In the genomic region with DNA sequence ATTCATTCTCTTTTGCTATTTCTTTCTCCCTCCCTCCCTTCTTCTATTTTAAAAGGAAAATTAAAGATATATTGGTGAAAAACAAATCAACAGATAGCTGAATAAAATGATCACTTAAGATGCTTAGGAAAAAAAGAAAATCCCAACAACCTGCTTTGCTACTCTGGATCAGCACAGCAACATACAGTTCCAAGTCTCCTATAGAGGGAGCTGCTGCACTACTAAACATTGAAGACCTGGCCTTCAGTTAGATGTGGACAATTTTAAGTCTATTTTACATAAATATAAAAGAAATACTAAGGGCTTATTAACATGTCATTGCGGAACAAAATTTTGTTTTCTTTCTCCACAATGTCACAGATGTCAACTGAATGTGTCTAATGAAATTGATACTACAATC, we compare ENCODE assay signal across 9 cellular contexts.
DNase-seq lines count a peak whose midpoint lies in the region; TF ChIP-seq lines count a peak whose summit lies in the region.
"Had no signal": no experiment of that assay in that cellular context is flagged by ENCODE, and none has a peak within 500 bp of the region (broad histone marks: within the 10 kb centered on the region; RNA-seq: fewer than 3 reads in every experiment).

No MANE protein-coding gene starts in this region.

- H3K4me2 ChIP-seq in H9 (ENCODE audit: insufficient read depth, insufficient read length, low read length): no peak overlapping the region

- no peaks in the 10 kb centered on the region for H4K20me1 ChIP-seq in H9 (ENCODE audit: control insufficient read depth, insufficient read depth, insufficient read length)

- no peak overlapping the region for H4K91ac ChIP-seq in H9 (ENCODE audit: insufficient read length, low read depth, low read length)

- no peak overlapping the region for H4K5ac ChIP-seq in H9 (ENCODE audit: insufficient read length, low read depth, low read length)

- DNase-seq in H9 (no peak), SK-N-DZ (ENCODE audit: low spot score) (peak; percentile 13), glutamatergic neuron (no peak), MG63 (no peak), suprapubic skin (ENCODE audit: low spot score in 2 of 2) (no peak), T-helper 2 cell (no peak)
- DNase-seq in effector memory CD4-positive, alpha-beta T cell: no peak
- DNase-seq: activated effector memory CD4-positive, alpha-beta T cell treated with anti-CD3 and anti-CD28 coated beads, Interleukin-2, amount 50 U/mL, for 16 hours had no signal

- no peaks in the 10 kb centered on the region for H3K9me3 ChIP-seq in H9 (ENCODE audit: control insufficient read depth, low read depth, low read length)
- no peaks in the 10 kb centered on the region for H3K9me3 ChIP-seq in effector memory CD4-positive, alpha-beta T cell (ENCODE audit: control insufficient read depth, low read length)
- H3K9me3 ChIP-seq in MG63: no peaks in the 10 kb centered on the region
- no peaks in the 10 kb centered on the region for H3K9me3 ChIP-seq in suprapubic skin

- peaks cover 7 to 14% of the 10 kb centered on the region in 2 experiments for H3K4me1 Mint-ChIP-seq in H9
- peaks cover 7% of the 10 kb centered on the region for H3K4me1 Mint-ChIP-seq in glutamatergic neuron (ENCODE audit: low read depth, unreplicated experiment)

- H3K79me1 ChIP-seq in H9 (ENCODE audit: insufficient read depth, low read depth, low read length, poor library complexity, severe bottlenecking): no peaks in the 10 kb centered on the region

- no peak for TF ChIP-seq POLR2A in suprapubic skin (IDR thresholded peaks at IDR 0.05)

- H2BK120ac ChIP-seq in H9 (ENCODE audit: low read depth, low read length, poor library complexity, severe bottlenecking): no peak overlapping the region

- H3K27ac Mint-ChIP-seq in H9 (no peak overlapping the region), glutamatergic neuron (ENCODE audit: unreplicated experiment) (no peak overlapping the region)

- H2BK5ac ChIP-seq in H9 (ENCODE audit: insufficient read length, low read length): no peak overlapping the region

- H2AFZ ChIP-seq in H9 (ENCODE audit: low read length): no peak overlapping the region

- H3K4me3 ChIP-seq in effector memory CD4-positive, alpha-beta T cell (ENCODE audit: insufficient read depth, low read depth, low read length, poor library complexity, severe bottlenecking): no peak overlapping the region
- no peak overlapping the region for H3K4me3 ChIP-seq in MG63
- no peak overlapping the region for H3K4me3 ChIP-seq in suprapubic skin

- no peak overlapping the region for H2AK5ac ChIP-seq in H9 (ENCODE audit: insufficient read length, low read length)

- TF ChIP-seq CTCF in 22Rv1 (IDR thresholded peaks at IDR 0.05) (peak; percentile 72), H9 (conservative IDR thresholded peaks at IDR 0.05) (peak; percentile 82; the same call in 2 of the 3 replicates), glutamatergic neuron (IDR thresholded peaks at IDR 0.05; ENCODE audit: partially characterized antibody, unreplicated experiment) (peak; percentile 33), suprapubic skin (IDR thresholded peaks at IDR 0.05) (no peak)

- no peak overlapping the region for H3K9ac ChIP-seq in H9 (ENCODE audit: extremely low read depth, insufficient read length, low read length)

- no peak overlapping the region for H3K56ac ChIP-seq in H9 (ENCODE audit: insufficient read length, low read depth, low read length)

- H3K4me3 Mint-ChIP-seq in H9 (no peak overlapping the region), glutamatergic neuron (ENCODE audit: unreplicated experiment) (no peak overlapping the region)

- WGBS in H9 (ENCODE audit: extremely low coverage, insufficient read length, low lambda C conversion rate): no CpG with 5 or more reads among the region's 1 CpG
- WGBS in suprapubic skin: 28% methylated on average over 1 of the region's 1 CpG

- H3K23me2 ChIP-seq in H9 (ENCODE audit: insufficient read length, low read depth, low read length, poor library complexity, severe bottlenecking): no peaks in the 10 kb centered on the region

- no peak overlapping the region for H4K8ac ChIP-seq in H9 (replicated peaks; ENCODE audit: insufficient read length, low read depth, low read length)

- H2BK20ac ChIP-seq in H9 (ENCODE audit: low read depth, low read length, poor library complexity, severe bottlenecking): no peak overlapping the region

- H3K4ac ChIP-seq in H9 (ENCODE audit: low read depth, low read length): no peak overlapping the region

- no peaks in the 10 kb centered on the region; a peak in 1 of 7 replicates for H3K36me3 Mint-ChIP-seq in H9 (ENCODE audit: insufficient read depth in 1 of 3, low read depth in 3 of 3)
- no peaks in the 10 kb centered on the region for H3K36me3 Mint-ChIP-seq in glutamatergic neuron (ENCODE audit: unreplicated experiment)

- no peak for TF ChIP-seq EP300 in suprapubic skin (IDR thresholded peaks at IDR 0.05)

- no peak overlapping the region for H2BK15ac ChIP-seq in H9 (ENCODE audit: low read depth, low read length)

- H3K27me3 Mint-ChIP-seq in H9 (ENCODE audit: low read depth) (no peaks in the 10 kb centered on the region), glutamatergic neuron (ENCODE audit: unreplicated experiment) (no peaks in the 10 kb centered on the region)

- H3K9me3 Mint-ChIP-seq in H9 (peaks cover 30 to 43% of the 10 kb centered on the region in 2 experiments), glutamatergic neuron (ENCODE audit: unreplicated experiment) (no peaks in the 10 kb centered on the region)

- H2BK12ac ChIP-seq in H9 (ENCODE audit: insufficient read length, low read depth, low read length): no peak overlapping the region

- H3K36me3 ChIP-seq in effector memory CD4-positive, alpha-beta T cell (ENCODE audit: control insufficient read depth, insufficient read depth, low read length): no peaks in the 10 kb centered on the region
- H3K36me3 ChIP-seq in MG63 (no peaks in the 10 kb centered on the region), suprapubic skin (no peaks in the 10 kb centered on the region)

- no peaks in the 10 kb centered on the region for H3K79me2 ChIP-seq in H9 (ENCODE audit: insufficient read depth, low read length)

- H3K4me1 ChIP-seq in H9 (ENCODE audit: insufficient read depth, low read length): no peaks in the 10 kb centered on the region
- H3K4me1 ChIP-seq in effector memory CD4-positive, alpha-beta T cell (ENCODE audit: control insufficient read depth, insufficient read depth, low read length, poor library complexity, severe bottlenecking): no peaks in the 10 kb centered on the region
- H3K4me1 ChIP-seq in suprapubic skin: no peaks in the 10 kb centered on the region

- H3K27ac ChIP-seq in 22Rv1 (no peak overlapping the region), H9 (ENCODE audit: insufficient read length, low read depth, low read length) (no peak overlapping the region), suprapubic skin (no peak overlapping the region)
- no peak overlapping the region for H3K27ac ChIP-seq in effector memory CD4-positive, alpha-beta T cell (ENCODE audit: insufficient read depth, low read length, poor library complexity, severe bottlenecking)

- no peak overlapping the region for H3K14ac ChIP-seq in H9 (ENCODE audit: insufficient read depth, low read length)

- H3T11ph ChIP-seq in H9 (ENCODE audit: low read length): no peak overlapping the region

- no peak overlapping the region for H3K18ac ChIP-seq in H9 (ENCODE audit: insufficient read length, low read depth, low read length)

- H3K23ac ChIP-seq in H9 (ENCODE audit: insufficient read length, low read depth, low read length): no peak overlapping the region

- no peaks in the 10 kb centered on the region for H3K27me3 ChIP-seq in H9 (ENCODE audit: insufficient read depth, low read length)
- no peaks in the 10 kb centered on the region for H3K27me3 ChIP-seq in effector memory CD4-positive, alpha-beta T cell (replicated peaks; ENCODE audit: control insufficient read depth, insufficient read depth, low read length, poor library complexity, severe bottlenecking)
- no peaks in the 10 kb centered on the region for H3K27me3 ChIP-seq in MG63
- no peaks in the 10 kb centered on the region for H3K27me3 ChIP-seq in suprapubic skin

Comparison
In these comparisons a context has a peak if more than half of its experiments do, and no peak if none do; other contexts are left out.
1. CTCF ChIP-seq: peak in 22Rv1 (single experiment), H9 (single experiment) and glutamatergic neuron (single experiment); none in suprapubic skin (0 of 2).